Comparison of ENCODE assay signal across 25 cellular contexts in the genomic region with DNA sequence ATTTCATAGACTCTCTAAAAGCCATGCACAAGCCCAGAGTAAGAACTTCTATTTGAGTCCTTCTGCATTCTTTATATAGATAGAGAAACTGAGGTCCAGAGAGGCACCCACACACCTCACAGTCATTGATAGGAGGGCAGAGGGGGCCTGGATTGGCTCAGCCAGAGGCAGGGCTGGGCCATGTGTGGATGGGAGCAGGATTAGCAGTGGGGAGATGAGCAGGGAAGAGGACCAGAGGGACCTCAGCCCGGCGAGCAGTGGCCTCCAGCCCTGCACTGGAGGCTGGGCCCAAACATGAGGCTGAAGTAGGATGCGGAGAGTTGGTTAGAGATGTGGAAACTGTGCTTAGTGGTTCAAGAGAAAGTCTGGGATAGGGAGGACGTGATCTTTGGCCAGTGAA. TPM values are rescaled to one million over a fixed set of nuclear protein-coding genes. Genes with fewer than 3 reads are reported as not detected.
DNase-seq lines count a peak whose midpoint lies in the region; ATAC-seq, FAIRE-seq and TF ChIP-seq lines count a peak whose summit lies in the region.
"Had no signal": no experiment of that assay in that cellular context is flagged by ENCODE, and none has a peak within 500 bp of the region (broad histone marks: within the 10 kb centered on the region; RNA-seq: fewer than 3 reads in every experiment).

No MANE protein-coding gene starts in this region.

- TF ChIP-seq CTCF in left ventricle myocardium inferior (IDR thresholded peaks at IDR 0.05; ENCODE audit: borderline replicate concordance) (no peak), heart right ventricle (IDR thresholded peaks at IDR 0.05) (no peak), kidney (IDR thresholded peaks at IDR 0.05; ENCODE audit: borderline replicate concordance, extremely low read depth, insufficient read depth) (no peak), spleen (IDR thresholded peaks at IDR 0.05 in 8 of 11, conservative IDR thresholded peaks at IDR 0.05 in 3 of 11) (no peak)

- 69 to 85% methylated on average over 4 of the region's 4 CpGs for WGBS in heart right ventricle, 2 donors
- WGBS in spleen, 5 donors: 83 to 95% (median 94%) methylated on average over 4 of the region's 4 CpGs

- no peak for TF ChIP-seq POLR2A in spleen (IDR thresholded peaks at IDR 0.05)

- H3K36me3 ChIP-seq in left ventricle myocardium inferior: no peaks in the 10 kb centered on the region
- H3K36me3 ChIP-seq in heart right ventricle: peaks cover 0 to 5% (median 0%) of the 10 kb centered on the region in 9 donors
- no peaks in the 10 kb centered on the region for H3K36me3 ChIP-seq in kidney (ENCODE audit: control insufficient read depth in 1 of 2, insufficient read depth in 2 of 2, low read length in 2 of 2)
- peaks cover 0 to 4% (median 0%) of the 10 kb centered on the region in 6 donors for H3K36me3 ChIP-seq in spleen
- no peaks in the 10 kb centered on the region for H3K36me3 ChIP-seq in naive thymus-derived CD4-positive, alpha-beta T cell (ENCODE audit: control insufficient read depth in 2 of 3, insufficient read depth in 3 of 3, low read length in 3 of 3)
- H3K36me3 ChIP-seq: HAP-1 had no signal

- no peak for ATAC-seq in heart right ventricle
- no peak for ATAC-seq in naive thymus-derived CD4-positive, alpha-beta T cell
- ATAC-seq: A549, Panc1 had no signal

- H3K4me1 ChIP-seq in left ventricle myocardium inferior (peaks cover 97% of the 10 kb centered on the region), heart right ventricle (peaks cover 5 to 92% (median 61%) of the 10 kb centered on the region in 9 donors), kidney (ENCODE audit: control insufficient read depth in 1 of 2, insufficient read depth in 1 of 2, low read depth in 1 of 2, low read length in 2 of 2) (peaks cover 3 to 22% of the 10 kb centered on the region in 2 donors), spleen (no peaks in the 10 kb centered on the region)
- no peaks in the 10 kb centered on the region for H3K4me1 ChIP-seq in naive thymus-derived CD4-positive, alpha-beta T cell (ENCODE audit: control insufficient read depth in 2 of 2, insufficient read depth in 2 of 2, low read length in 2 of 2)

- DNase-seq in left ventricle myocardium inferior: no peak
- no peak for DNase-seq in heart right ventricle
- DNase-seq in kidney: peak; percentile 15
- DNase-seq in spleen: peak; percentile 22
- no peak for DNase-seq in activated CD4-positive, CD25-positive, alpha-beta regulatory T cell treated with anti-CD3 and anti-CD28 coated beads, Interleukin-2, amount 50 U/mL, for 72 hours
- DNase-seq in naive thymus-derived CD4-positive, alpha-beta T cell: no peak
- no peak for DNase-seq in RKO (ENCODE audit: low spot score)
- DNase-seq: AML-193; CD4-positive, alpha-beta T cell; HFFc6; KBM-7; MM.1S; NCI-H1694; NCI-H2081; NCI-H2227 treated with DMSO at 0.1 percent for 48 hours; NCI-H510A; NCI-H69; SIG-M5 had no signal

- no peak for FAIRE-seq in kidney (lab: Jason Lieb, UNC)
- FAIRE-seq: A549, D721Med, HTR-8/SVneo had no signal

- peaks cover 0 to 25% (median 10%) of the 10 kb centered on the region in 11 donors for H3K9me3 Mint-ChIP-seq in naive thymus-derived CD4-positive, alpha-beta T cell
- H3K9me3 Mint-ChIP-seq: CD4-positive, alpha-beta T cell had no signal

- H3K4me3 ChIP-seq in left ventricle myocardium inferior (no peak overlapping the region), heart right ventricle (no peak overlapping the region), kidney (ENCODE audit: low read length in 2 of 2) (no peak overlapping the region), spleen (no peak overlapping the region)
- no peak overlapping the region for H3K4me3 ChIP-seq in naive thymus-derived CD4-positive, alpha-beta T cell (ENCODE audit: low read length)
- H3K4me3 ChIP-seq: A549; BLaER1 treated with 17β-estradiol and CSF1 and Interleukin-3, amounts not matched to agents 10 nM and 100 nM; HAP-1; SK-N-MC had no signal

- peaks cover 10% of the 10 kb centered on the region for H3K9me3 ChIP-seq in left ventricle myocardium inferior (replicated peaks)
- H3K9me3 ChIP-seq in heart right ventricle: peaks cover 0 to 12% (median 5%) of the 10 kb centered on the region in 11 donors
- H3K9me3 ChIP-seq in kidney (ENCODE audit: control insufficient read depth in 1 of 2, low read length in 2 of 2): no peaks in the 10 kb centered on the region
- peaks cover 0 to 20% (median 15%) of the 10 kb centered on the region in 8 donors for H3K9me3 ChIP-seq in spleen
- H3K9me3 ChIP-seq in naive thymus-derived CD4-positive, alpha-beta T cell (ENCODE audit: control insufficient read depth in 2 of 3, low read length in 3 of 3): no peaks in the 10 kb centered on the region

- POLR2A ChIA-PET in naive thymus-derived CD4-positive, alpha-beta T cell (lab: Charles Lee): no interaction called here

- peak overlapping the region; percentile 85 for H3K27ac ChIP-seq in left ventricle myocardium inferior (replicated peaks)
- peak overlapping the region in 4 of 10 donors; percentile 5 to 51 (median 32) for H3K27ac ChIP-seq in heart right ventricle
- H3K27ac ChIP-seq in kidney (ENCODE audit: low read depth in 2 of 2, low read length in 2 of 2): no peak overlapping the region
- no peak overlapping the region for H3K27ac ChIP-seq in spleen
- H3K27ac ChIP-seq in naive thymus-derived CD4-positive, alpha-beta T cell (ENCODE audit: low read depth, low read length): no peak overlapping the region
- H3K27ac ChIP-seq: BLaER1 treated with 17β-estradiol and CSF1 and Interleukin-3, amounts not matched to agents 10 nM and 100 nM; SK-N-MC had no signal

- intact Hi-C loops in left ventricle myocardium inferior (cut with micrococcal nuclease): no loop called here
- intact Hi-C loops in heart right ventricle (cut with DNase I): loop anchor here in 1 of 10 donors (10.0 kb wide), 1 partner anchor 61 kb away; no protein-coding TSS in a partner anchor
- intact Hi-C loops in kidney (cut with DNase I): no loop called here
- intact Hi-C loops in spleen (cut with DNase I; ENCODE audit: low total_unique reads): no loop called here
- intact Hi-C loops in naive thymus-derived CD4-positive, alpha-beta T cell (cut with micrococcal nuclease): no loop called here

- H3K27ac Mint-ChIP-seq in naive thymus-derived CD4-positive, alpha-beta T cell: no peak overlapping the region
- H3K27ac Mint-ChIP-seq: CD4-positive, alpha-beta T cell; HFFc6 had no signal

- H3K4me1 Mint-ChIP-seq in naive thymus-derived CD4-positive, alpha-beta T cell: no peaks in the 10 kb centered on the region

- H3K4me3 Mint-ChIP-seq in naive thymus-derived CD4-positive, alpha-beta T cell: no peak overlapping the region
- H3K4me3 Mint-ChIP-seq: CD4-positive, alpha-beta T cell; HFFc6 had no signal

- no peak overlapping the region for H3K9ac ChIP-seq in kidney (ENCODE audit: low read length in 2 of 2)
- H3K9ac ChIP-seq: BLaER1 treated with 17β-estradiol and CSF1 and Interleukin-3, amounts not matched to agents 10 nM and 100 nM had no signal

- CTCF ChIA-PET in naive thymus-derived CD4-positive, alpha-beta T cell (lab: Charles Lee): no interaction called here

- peaks cover 4 to 37% (median 20%) of the 10 kb centered on the region in 5 donors for H3K36me3 Mint-ChIP-seq in naive thymus-derived CD4-positive, alpha-beta T cell

- no peaks in the 10 kb centered on the region for H3K27me3 Mint-ChIP-seq in naive thymus-derived CD4-positive, alpha-beta T cell
- H3K27me3 Mint-ChIP-seq: CD4-positive, alpha-beta T cell had no signal

- H3K27me3 ChIP-seq in left ventricle myocardium inferior (ENCODE audit: low read depth) (no peaks in the 10 kb centered on the region), heart right ventricle (no peaks in the 10 kb centered on the region), spleen (replicated peaks in 1 of 7) (no peaks in the 10 kb centered on the region)
- no peaks in the 10 kb centered on the region for H3K27me3 ChIP-seq in naive thymus-derived CD4-positive, alpha-beta T cell (ENCODE audit: control insufficient read depth in 2 of 2, insufficient read depth in 2 of 2, low read length in 2 of 2)
- H3K27me3 ChIP-seq: BLaER1 treated with 17β-estradiol and CSF1 and Interleukin-3, amounts not matched to agents 10 nM and 100 nM had no signal

RNA-seq across cellular contexts. Expression of a gene that starts 34.0 kb away (rescaled TPM):
- total RNA-seq in left ventricle myocardium inferior: 28.4 TPM
- 10 to 100 TPM; 21.5 to 36.6 (median 28.9) TPM for total RNA-seq in heart right ventricle
- 10 to 100 TPM in 1 of 2 donors, 1 to 10 TPM in 1; 1.6 to 15.4 TPM for polyA plus RNA-seq in heart right ventricle
- 3.3 TPM for total RNA-seq in kidney
- 0.77 TPM for polyA plus RNA-seq in kidney (ENCODE audit: insufficient read depth, low read depth, low replicate concordance)
- 1 to 10 TPM; 4.4 to 9.1 (median 7.1) TPM for total RNA-seq in spleen
- polyA plus RNA-seq in spleen: 1 to 10 TPM in 1 of 3 donors, under 1 TPM in 2; 0.61 to 1.7 (median 0.76) TPM
- total RNA-seq in naive thymus-derived CD4-positive, alpha-beta T cell: 10 to 100 TPM in 1 of 5 experiments, 1 to 10 TPM in 4; 4.3 to 10.9 (median 5.0) TPM
- 1 to 10 TPM; 1.8 to 2.4 TPM for polyA plus RNA-seq in naive thymus-derived CD4-positive, alpha-beta T cell

Comparison
In these comparisons a context has a peak if more than half of its experiments do, and no peak if none do; other contexts are left out.
1. DNase-seq: peak in kidney (single experiment) and spleen (single experiment); none in left ventricle myocardium inferior (single experiment), heart right ventricle (0 of 2), activated CD4-positive, CD25-positive, alpha-beta regulatory T cell treated with anti-CD3 and anti-CD28 coated beads, Interleukin-2, amount 50 U/mL, for 72 hours (single experiment), naive thymus-derived CD4-positive, alpha-beta T cell (0 of 9) and RKO (single experiment).